Comparison of ENCODE assay signal across 1 cellular context in the genomic region with DNA sequence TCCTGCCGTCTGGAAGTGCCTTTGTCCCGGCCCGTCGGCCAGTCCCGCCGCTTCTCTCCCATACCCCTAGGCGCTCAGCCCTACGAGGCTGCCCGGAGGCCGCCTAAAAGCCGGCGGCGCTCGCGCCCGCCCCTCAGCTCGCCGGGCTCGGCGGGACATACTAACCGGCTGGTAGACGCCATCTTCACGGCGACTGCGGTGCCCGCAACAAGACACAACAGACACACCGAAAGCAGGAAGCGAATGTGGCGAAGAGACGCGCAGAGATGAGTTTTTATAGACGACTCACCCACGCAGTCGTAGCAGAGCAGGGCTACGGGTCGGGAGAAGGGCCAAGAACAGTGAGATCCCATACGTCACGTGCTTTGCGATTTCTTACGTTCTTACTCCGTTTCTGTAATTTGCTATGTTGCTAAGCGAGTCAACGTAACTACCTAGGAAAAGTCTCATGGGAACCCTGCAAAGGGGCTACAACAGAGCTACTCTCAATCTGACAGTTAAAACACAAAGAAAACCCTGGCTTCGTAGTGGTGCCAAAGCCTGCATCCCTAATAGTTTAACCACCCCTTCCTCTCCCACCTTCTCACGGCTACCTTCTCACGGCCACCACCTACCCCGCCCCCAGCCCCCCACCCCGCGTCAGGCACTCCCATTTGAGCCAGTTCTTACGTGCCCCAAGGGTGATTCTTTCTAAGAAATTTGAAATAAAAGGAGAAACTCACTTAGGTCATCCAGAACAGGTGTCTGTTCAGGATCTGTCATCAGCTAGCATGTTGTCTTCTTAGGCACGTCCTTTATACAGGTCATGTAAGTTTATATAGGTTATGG.
TF ChIP-seq lines count a peak whose summit lies in the region.

TSS of gene GTF2B (minus strand) at position 250 of the 828 bp plus-strand sequence. CDS start at position 182, 68 bp downstream.

TF ChIP-seq in HepG2, 621 proteins besides CTCF, POLR2A, EP300 and RAD21 (continued from another document and continues in another):
- no peak for TF ChIP-seq ZBTB37 (CRISPR knock-in tag; IDR thresholded peaks at IDR 0.05)
- peak; percentile 54 for TF ChIP-seq ZNF143 (CRISPR knock-in tag; IDR thresholded peaks at IDR 0.05)
- no peak for TF ChIP-seq CREB3 (CRISPR knock-in tag; IDR thresholded peaks at IDR 0.05)
- TF ChIP-seq, protein P1, sequence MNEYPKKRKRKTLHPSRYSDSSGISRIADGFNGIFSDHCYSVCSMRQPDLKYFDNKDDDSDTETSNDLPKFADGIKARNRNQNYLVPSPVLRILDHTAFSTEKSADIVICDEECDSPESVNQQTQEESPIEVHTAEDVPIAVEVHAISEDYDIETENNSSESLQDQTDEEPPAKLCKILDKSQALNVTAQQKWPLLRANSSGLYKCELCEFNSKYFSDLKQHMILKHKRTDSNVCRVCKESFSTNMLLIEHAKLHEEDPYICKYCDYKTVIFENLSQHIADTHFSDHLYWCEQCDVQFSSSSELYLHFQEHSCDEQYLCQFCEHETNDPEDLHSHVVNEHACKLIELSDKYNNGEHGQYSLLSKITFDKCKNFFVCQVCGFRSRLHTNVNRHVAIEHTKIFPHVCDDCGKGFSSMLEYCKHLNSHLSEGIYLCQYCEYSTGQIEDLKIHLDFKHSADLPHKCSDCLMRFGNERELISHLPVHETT (CRISPR knock-in tag; conservative IDR thresholded peaks at IDR 0.05), result peak; percentile 85
- 0 out of 2 replicates have a peak, but pooled peaks have one; percentile 80 for TF ChIP-seq ZNF580 (CRISPR knock-in tag; IDR thresholded peaks at IDR 0.05; ENCODE audit: borderline replicate concordance, low read depth)
- TF ChIP-seq ZNF326 (CRISPR knock-in tag; IDR thresholded peaks at IDR 0.05; ENCODE audit: borderline replicate concordance), result no peak
- no peak for TF ChIP-seq ZNF101 (CRISPR knock-in tag; IDR thresholded peaks at IDR 0.05; ENCODE audit: borderline replicate concordance, low read depth)
- peak; percentile 69 for TF ChIP-seq BCL6 (CRISPR knock-in tag; IDR thresholded peaks at IDR 0.05)
- TF ChIP-seq, protein P2, sequence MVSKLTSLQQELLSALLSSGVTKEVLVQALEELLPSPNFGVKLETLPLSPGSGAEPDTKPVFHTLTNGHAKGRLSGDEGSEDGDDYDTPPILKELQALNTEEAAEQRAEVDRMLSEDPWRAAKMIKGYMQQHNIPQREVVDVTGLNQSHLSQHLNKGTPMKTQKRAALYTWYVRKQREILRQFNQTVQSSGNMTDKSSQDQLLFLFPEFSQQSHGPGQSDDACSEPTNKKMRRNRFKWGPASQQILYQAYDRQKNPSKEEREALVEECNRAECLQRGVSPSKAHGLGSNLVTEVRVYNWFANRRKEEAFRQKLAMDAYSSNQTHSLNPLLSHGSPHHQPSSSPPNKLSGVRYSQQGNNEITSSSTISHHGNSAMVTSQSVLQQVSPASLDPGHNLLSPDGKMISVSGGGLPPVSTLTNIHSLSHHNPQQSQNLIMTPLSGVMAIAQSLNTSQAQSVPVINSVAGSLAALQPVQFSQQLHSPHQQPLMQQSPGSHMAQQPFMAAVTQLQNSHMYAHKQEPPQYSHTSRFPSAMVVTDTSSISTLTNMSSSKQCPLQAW (CRISPR knock-in tag; IDR thresholded peaks at IDR 0.05), result peak; percentile 71; the same call in 1 of the 2 replicates
- TF ChIP-seq CC2D1A (CRISPR knock-in tag; IDR thresholded peaks at IDR 0.05), result no peak
- no peak; the same call in 1 of the 2 replicates for TF ChIP-seq ZNF552 (CRISPR knock-in tag; IDR thresholded peaks at IDR 0.05; ENCODE audit: borderline replicate concordance)
- TF ChIP-seq ZNF225 (CRISPR knock-in tag; IDR thresholded peaks at IDR 0.05), result peak; percentile 80
- peak; percentile 96 for TF ChIP-seq GATAD1 (CRISPR knock-in tag; IDR thresholded peaks at IDR 0.05)
- peak; percentile 72; the same call in 1 of the 2 replicates for TF ChIP-seq KDM5B (CRISPR knock-in tag; IDR thresholded peaks at IDR 0.05; ENCODE audit: borderline replicate concordance)
- TF ChIP-seq LBX2 (CRISPR knock-in tag; IDR thresholded peaks at IDR 0.05; ENCODE audit: borderline replicate concordance), result no peak
- peak; percentile 69 for TF ChIP-seq RXRA (CRISPR knock-in tag; IDR thresholded peaks at IDR 0.05)
- TF ChIP-seq HNRNPH1 (optimal IDR thresholded peaks at IDR 0.05; ENCODE audit: low read depth, low read length), result no peak
- peak; percentile 69 for TF ChIP-seq HIVEP1 (CRISPR knock-in tag; IDR thresholded peaks at IDR 0.05)
- TF ChIP-seq MATR3 (CRISPR knock-in tag; IDR thresholded peaks at IDR 0.05), result no peak
- TF ChIP-seq THAP9 (CRISPR knock-in tag; IDR thresholded peaks at IDR 0.05; ENCODE audit: borderline replicate concordance), result peak; percentile 74; the same call in 1 of the 2 replicates
- TF ChIP-seq, protein P3, sequence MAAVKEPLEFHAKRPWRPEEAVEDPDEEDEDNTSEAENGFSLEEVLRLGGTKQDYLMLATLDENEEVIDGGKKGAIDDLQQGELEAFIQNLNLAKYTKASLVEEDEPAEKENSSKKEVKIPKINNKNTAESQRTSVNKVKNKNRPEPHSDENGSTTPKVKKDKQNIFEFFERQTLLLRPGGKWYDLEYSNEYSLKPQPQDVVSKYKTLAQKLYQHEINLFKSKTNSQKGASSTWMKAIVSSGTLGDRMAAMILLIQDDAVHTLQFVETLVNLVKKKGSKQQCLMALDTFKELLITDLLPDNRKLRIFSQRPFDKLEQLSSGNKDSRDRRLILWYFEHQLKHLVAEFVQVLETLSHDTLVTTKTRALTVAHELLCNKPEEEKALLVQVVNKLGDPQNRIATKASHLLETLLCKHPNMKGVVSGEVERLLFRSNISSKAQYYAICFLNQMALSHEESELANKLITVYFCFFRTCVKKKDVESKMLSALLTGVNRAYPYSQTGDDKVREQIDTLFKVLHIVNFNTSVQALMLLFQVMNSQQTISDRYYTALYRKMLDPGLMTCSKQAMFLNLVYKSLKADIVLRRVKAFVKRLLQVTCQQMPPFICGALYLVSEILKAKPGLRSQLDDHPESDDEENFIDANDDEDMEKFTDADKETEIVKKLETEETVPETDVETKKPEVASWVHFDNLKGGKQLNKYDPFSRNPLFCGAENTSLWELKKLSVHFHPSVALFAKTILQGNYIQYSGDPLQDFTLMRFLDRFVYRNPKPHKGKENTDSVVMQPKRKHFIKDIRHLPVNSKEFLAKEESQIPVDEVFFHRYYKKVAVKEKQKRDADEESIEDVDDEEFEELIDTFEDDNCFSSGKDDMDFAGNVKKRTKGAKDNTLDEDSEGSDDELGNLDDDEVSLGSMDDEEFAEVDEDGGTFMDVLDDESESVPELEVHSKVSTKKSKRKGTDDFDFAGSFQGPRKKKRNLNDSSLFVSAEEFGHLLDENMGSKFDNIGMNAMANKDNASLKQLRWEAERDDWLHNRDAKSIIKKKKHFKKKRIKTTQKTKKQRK (IDR thresholded peaks at IDR 0.05; ENCODE audit: low read length), result no peak
- TF ChIP-seq ZNF678 (CRISPR knock-in tag; IDR thresholded peaks at IDR 0.05), result no peak
- TF ChIP-seq, protein P4, sequence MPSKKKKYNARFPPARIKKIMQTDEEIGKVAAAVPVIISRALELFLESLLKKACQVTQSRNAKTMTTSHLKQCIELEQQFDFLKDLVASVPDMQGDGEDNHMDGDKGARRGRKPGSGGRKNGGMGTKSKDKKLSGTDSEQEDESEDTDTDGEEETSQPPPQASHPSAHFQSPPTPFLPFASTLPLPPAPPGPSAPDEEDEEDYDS (CRISPR knock-in tag; IDR thresholded peaks at IDR 0.05), result peak; percentile 96
- no peak for TF ChIP-seq SCMH1 (CRISPR knock-in tag; IDR thresholded peaks at IDR 0.05; ENCODE audit: borderline replicate concordance)
- TF ChIP-seq SMAD3 (CRISPR knock-in tag; IDR thresholded peaks at IDR 0.05), result peak; percentile 78
- TF ChIP-seq NR3C1 (CRISPR knock-in tag; IDR thresholded peaks at IDR 0.05), result no peak
- TF ChIP-seq ZNF570 (CRISPR knock-in tag; IDR thresholded peaks at IDR 0.05; ENCODE audit: borderline replicate concordance), result no peak
- peak; percentile 64; the same call in 1 of the 2 replicates for TF ChIP-seq ZNF749 (CRISPR knock-in tag; IDR thresholded peaks at IDR 0.05; ENCODE audit: borderline replicate concordance)
- no peak for TF ChIP-seq KLF15 (CRISPR knock-in tag; IDR thresholded peaks at IDR 0.05; ENCODE audit: borderline replicate concordance)
- TF ChIP-seq SMAD1 (CRISPR knock-in tag; IDR thresholded peaks at IDR 0.05; ENCODE audit: borderline replicate concordance, low read depth), result no peak
- TF ChIP-seq TFDP2 (CRISPR knock-in tag; IDR thresholded peaks at IDR 0.05), result peak; percentile 31; the same call in 1 of the 2 replicates
- TF ChIP-seq, protein P5, sequence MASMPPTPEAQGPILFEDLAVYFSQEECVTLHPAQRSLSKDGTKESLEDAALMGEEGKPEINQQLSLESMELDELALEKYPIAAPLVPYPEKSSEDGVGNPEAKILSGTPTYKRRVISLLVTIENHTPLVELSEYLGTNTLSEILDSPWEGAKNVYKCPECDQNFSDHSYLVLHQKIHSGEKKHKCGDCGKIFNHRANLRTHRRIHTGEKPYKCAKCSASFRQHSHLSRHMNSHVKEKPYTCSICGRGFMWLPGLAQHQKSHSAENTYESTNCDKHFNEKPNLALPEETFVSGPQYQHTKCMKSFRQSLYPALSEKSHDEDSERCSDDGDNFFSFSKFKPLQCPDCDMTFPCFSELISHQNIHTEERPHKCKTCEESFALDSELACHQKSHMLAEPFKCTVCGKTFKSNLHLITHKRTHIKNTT (CRISPR knock-in tag; IDR thresholded peaks at IDR 0.05), result no peak
- no peak for TF ChIP-seq IKZF1 (IDR thresholded peaks at IDR 0.05)
- no peak for TF ChIP-seq ZKSCAN5 (CRISPR knock-in tag; IDR thresholded peaks at IDR 0.05)
- 0 out of 2 replicates have a peak, but pooled peaks have one; percentile 33 for TF ChIP-seq ELF4 (CRISPR knock-in tag; IDR thresholded peaks at IDR 0.05; ENCODE audit: borderline replicate concordance)
- TF ChIP-seq MED13 (CRISPR knock-in tag; IDR thresholded peaks at IDR 0.05), result no peak
